Comparison of ENCODE assay signal across 1 cellular context in genomic region chr6:21053612-21054011, GRCh38.
TF ChIP-seq lines count a peak whose summit lies in the region.

No MANE protein-coding gene starts in this region.

TF ChIP-seq in K562, 482 proteins besides CTCF, POLR2A, EP300 and RAD21 (continued from another document and continues in another):
- no peak for TF ChIP-seq PRDM10 (IDR thresholded peaks at IDR 0.05; ENCODE audit: partially characterized antibody)
- TF ChIP-seq FOXK2 (conservative IDR thresholded peaks at IDR 0.05 in 1 of 2, IDR thresholded peaks at IDR 0.05 in 1 of 2; ENCODE audit: low read depth in 2 of 2), result no peak
- TF ChIP-seq NKRF (IDR thresholded peaks at IDR 0.05; ENCODE audit: borderline replicate concordance), result no peak
- TF ChIP-seq ZNF175 (CRISPR knock-in tag; IDR thresholded peaks at IDR 0.05; ENCODE audit: low read depth), result no peak
- TF ChIP-seq ASH1L (IDR thresholded peaks at IDR 0.05; ENCODE audit: borderline replicate concordance, low read depth, partially characterized antibody), result no peak
- TF ChIP-seq ZFP30 (CRISPR knock-in tag; IDR thresholded peaks at IDR 0.05; ENCODE audit: borderline replicate concordance), result no peak
- no peak for TF ChIP-seq HNRNPH1 (optimal IDR thresholded peaks at IDR 0.05; ENCODE audit: low read depth, low read length)
- peak; percentile 68; the same call in 1 of the 2 replicates for TF ChIP-seq JUND (IDR thresholded peaks at IDR 0.05; ENCODE audit: borderline replicate concordance, low read depth, low read length)
- TF ChIP-seq JUND (tag; IDR thresholded peaks at IDR 0.05; ENCODE audit: borderline replicate concordance, low read depth, low read length), result 0 out of 3 replicates have a peak, but pooled peaks have one; percentile 47
- TF ChIP-seq TRIM24 (IDR thresholded peaks at IDR 0.05), result peak; percentile 77 to 84; a peak in 3 of 4 replicates
- no peak for TF ChIP-seq NR0B1 (IDR thresholded peaks at IDR 0.05; ENCODE audit: partially characterized antibody)
- no peak for TF ChIP-seq ETV1 (tag; conservative IDR thresholded peaks at IDR 0.05; ENCODE audit: low read depth)
- TF ChIP-seq ZNF277 (CRISPR knock-in tag; IDR thresholded peaks at IDR 0.05; ENCODE audit: borderline replicate concordance), result no peak
- TF ChIP-seq CBX2 (IDR thresholded peaks at IDR 0.05; ENCODE audit: insufficient read depth, low read length, poor library complexity, severe bottlenecking), result no peak
- TF ChIP-seq FOXM1 (IDR thresholded peaks at IDR 0.05; ENCODE audit: low read depth), result no peak
- TF ChIP-seq FOXM1 (CRISPR knock-in tag; IDR thresholded peaks at IDR 0.05; ENCODE audit: low read depth), result no peak
- no peak for TF ChIP-seq CBFA2T3 (IDR thresholded peaks at IDR 0.05)
- TF ChIP-seq ZNF121 (CRISPR knock-in tag; conservative IDR thresholded peaks at IDR 0.05), result no peak
- no peak for TF ChIP-seq PHF20 (IDR thresholded peaks at IDR 0.05; ENCODE audit: partially characterized antibody)
- 0 out of 2 replicates have a peak, but pooled peaks have one; percentile 19 for TF ChIP-seq SMARCE1 (IDR thresholded peaks at IDR 0.05)
- TF ChIP-seq ATF3 (IDR thresholded peaks at IDR 0.05), result peak; percentile 95
- no peak for TF ChIP-seq ATF3 (CRISPR knock-in tag; conservative IDR thresholded peaks at IDR 0.05)
- no peak for TF ChIP-seq ZFP1 (CRISPR knock-in tag; IDR thresholded peaks at IDR 0.05)
- no peak for TF ChIP-seq ZNF609 (CRISPR knock-in tag; IDR thresholded peaks at IDR 0.05; ENCODE audit: borderline replicate concordance)
- no peak for TF ChIP-seq ZMIZ1 (IDR thresholded peaks at IDR 0.05; ENCODE audit: low read depth in 2 of 2, low read length in 2 of 2)
- no peak for TF ChIP-seq ZNF23 (CRISPR knock-in tag; IDR thresholded peaks at IDR 0.05)
- no peak for TF ChIP-seq CCNT2 (IDR thresholded peaks at IDR 0.05; ENCODE audit: borderline replicate concordance, extremely low read depth, insufficient read length, low read depth, low read length)
- no peak for TF ChIP-seq HMGN3 (IDR thresholded peaks at IDR 0.05; ENCODE audit: borderline replicate concordance, extremely low read depth, insufficient read length, low read depth, low read length)
- TF ChIP-seq HNRNPLL (IDR thresholded peaks at IDR 0.05; ENCODE audit: low read depth, low read length, poor library complexity, severe bottlenecking), result no peak
- no peak for TF ChIP-seq SETDB1 (IDR thresholded peaks at IDR 0.05; ENCODE audit: low read length)
- no peak for TF ChIP-seq PRMT5 (CRISPR knock-in tag; IDR thresholded peaks at IDR 0.05)
- TF ChIP-seq CUX1 (CRISPR knock-in tag; IDR thresholded peaks at IDR 0.05), result no peak
